ENCODE assay signal across 11 cellular contexts in the genomic region with DNA sequence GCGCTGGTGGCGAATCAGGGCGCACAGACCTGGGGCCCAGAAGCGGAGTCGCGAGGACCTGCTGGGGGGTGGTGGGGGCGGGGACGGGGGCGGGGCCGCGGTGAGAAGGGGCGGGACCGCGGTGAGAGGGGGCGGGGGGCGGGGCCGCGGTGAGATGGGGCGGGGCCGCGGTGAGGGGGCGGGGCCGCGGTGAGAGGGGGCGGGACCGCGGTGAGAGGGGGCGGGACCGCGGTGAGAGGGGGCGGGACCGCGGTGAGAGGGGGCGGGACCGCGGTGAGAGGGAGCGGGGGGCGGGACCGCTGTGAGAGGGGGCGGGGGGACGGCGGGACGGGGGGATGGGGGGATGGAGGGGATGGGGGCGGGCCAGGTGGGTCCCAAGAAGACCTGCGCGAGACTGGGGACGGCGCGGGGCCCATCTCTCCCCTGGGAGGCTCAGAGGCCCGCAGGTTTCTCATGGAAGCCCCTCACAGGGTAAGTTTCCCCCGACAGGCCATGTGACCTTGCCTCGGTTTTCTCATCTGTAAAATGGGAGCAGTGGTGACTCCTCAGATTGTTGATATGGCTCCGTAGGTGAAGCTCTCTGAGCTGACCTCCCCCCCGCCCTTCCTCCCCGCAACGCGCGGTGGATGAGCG. TPM values are rescaled to one million over a fixed set of nuclear protein-coding genes. Genes with fewer than 3 reads are reported as not detected.
DNase-seq lines count a peak whose midpoint lies in the region; ATAC-seq, FAIRE-seq and TF ChIP-seq lines count a peak whose summit lies in the region.
"Had no signal": no experiment of that assay in that cellular context is flagged by ENCODE, and none has a peak within 500 bp of the region (broad histone marks: within the 10 kb centered on the region; RNA-seq: fewer than 3 reads in every experiment).

No MANE protein-coding gene starts in this region.

- no peak overlapping the region for H3K27ac Mint-ChIP-seq in nephron progenitor cell

- no peak for FAIRE-seq in GM12892 (lab: Jason Lieb, UNC)

- H3K4me1 Mint-ChIP-seq in nephron progenitor cell, result peaks cover 24% of the 10 kb centered on the region

- DNase-seq in AG20443 (ENCODE audit: low spot score) (peak; percentile 71), NT2/D1 (ENCODE audit: low read depth, low spot score) (no peak), esophagus squamous epithelium (lab: John Stamatoyannopoulos, UW) (no peak), nephron progenitor cell (no peak), HuH-7.5 (ENCODE audit: low spot score) (no peak), GM12892 (ENCODE audit: insufficient read length) (no peak), NCI-H2081 (lab: John Stamatoyannopoulos, UW) (no peak)
- DNase-seq: NCI-H2171 treated with DMSO at 0.1 percent for 48 hours had no signal

- H3K36me3 Mint-ChIP-seq in nephron progenitor cell (ENCODE audit: low read depth), result no peaks in the 10 kb centered on the region

- no peak for TF ChIP-seq CTCF in esophagus squamous epithelium (IDR thresholded peaks at IDR 0.05)
- no peak for TF ChIP-seq CTCF in nephron progenitor cell (IDR thresholded peaks at IDR 0.05)

- H3K27ac ChIP-seq in esophagus squamous epithelium, result peak overlapping the region; percentile 55 to 85 (median 62)

- H3K36me3 ChIP-seq in NT2/D1 (ENCODE audit: insufficient read depth, insufficient read length, low read length) (peaks cover 18% of the 10 kb centered on the region), esophagus squamous epithelium (peaks cover 0 to 5% (median 0%) of the 10 kb centered on the region in 3 donors)

- H3K4me3 ChIP-seq in NT2/D1 (ENCODE audit: insufficient read length, low read depth) (peak overlapping the region; percentile 54), esophagus squamous epithelium (peak overlapping the region; percentile 40 to 69 (median 46))

- intact Hi-C loops in esophagus squamous epithelium (cut with DNase I), result no loop called here

- peaks cover 13% of the 10 kb centered on the region for H3K27me3 Mint-ChIP-seq in nephron progenitor cell (ENCODE audit: low read depth, poor library complexity)

- H3K9me3 ChIP-seq in NT2/D1 (ENCODE audit: insufficient read depth, low read length) (peaks cover 8% of the 10 kb centered on the region; the same call in 1 of the 2 replicates), esophagus squamous epithelium (no peaks in the 10 kb centered on the region)

- peak overlapping the region; percentile 36 for H3K4me3 Mint-ChIP-seq in nephron progenitor cell

- peaks cover 20% of the 10 kb centered on the region for H3K4me1 ChIP-seq in NT2/D1 (ENCODE audit: insufficient read depth, insufficient read length)
- peaks cover 16 to 54% (median 22%) of the 10 kb centered on the region in 3 donors for H3K4me1 ChIP-seq in esophagus squamous epithelium

- H3K9me3 Mint-ChIP-seq in nephron progenitor cell, result peaks cover 9% of the 10 kb centered on the region

- H3K9ac ChIP-seq in NT2/D1 (ENCODE audit: insufficient read length, low read depth), result peak overlapping the region; percentile 91

- H3K27me3 ChIP-seq in NT2/D1 (ENCODE audit: insufficient read depth, insufficient read length) (no peaks in the 10 kb centered on the region), esophagus squamous epithelium (peaks cover 0 to 16% (median 0%) of the 10 kb centered on the region in 4 donors)

- WGBS in esophagus squamous epithelium, 2 donors, result 33 to 50% methylated on average over 13 to 18 of the region's 59 CpGs

- TF ChIP-seq POLR2A in esophagus squamous epithelium (IDR thresholded peaks at IDR 0.05) (no peak), GM12892 (IDR thresholded peaks at IDR 0.05; ENCODE audit: low read depth, low read length) (no peak)

- ATAC-seq in HG03108 (IDR thresholded peaks at IDR 0.05; ENCODE audit: unreplicated experiment), result no peak

RNA-seq across cellular contexts. Expression of a gene that starts 28.6 kb away (rescaled TPM):
- total RNA-seq in esophagus squamous epithelium, result 10 to 100 TPM in 2 of 4 donors, 1 to 10 TPM in 2; 5.8 to 29.2 (median 12.7) TPM
- polyA plus RNA-seq in GM12892 (2012; ENCODE audit: missing spikeins), result 2.1 TPM

RNA-seq across cellular contexts. Expression of a gene that starts 29.3 kb away (rescaled TPM):
- not detected for total RNA-seq in esophagus squamous epithelium
- polyA plus RNA-seq in GM12892 (2012; ENCODE audit: missing spikeins), result 0.13 TPM
- total RNA-seq: Daoy, H4 had no signal
